In genomic region chr1:229897540-229897939, GRCh38 we compare ENCODE assay signal across 23 cellular contexts.
"Had no signal": no experiment of that assay in that cellular context is flagged by ENCODE, and none has a peak within 500 bp of the region (broad histone marks: within the 10 kb centered on the region; RNA-seq: fewer than 3 reads in every experiment).

No MANE protein-coding gene starts in this region.

- H3K9me3 ChIP-seq: sigmoid colon, uterus had no signal

- H3K4me1 ChIP-seq: sigmoid colon, tibial nerve, uterus had no signal

- H3K4me3 ChIP-seq: sigmoid colon, tibial nerve, uterus had no signal

- H3K27me3 ChIP-seq: brain microvascular endothelial cell, sigmoid colon, tibial nerve, uterus had no signal

- ATAC-seq: activated CD8-positive, alpha-beta T cell treated with anti-CD3 and anti-CD28 coated beads, Interleukin-2, amount 10 ng/mL, durations not matched to agents 7 days and 5 days; activated T-cell treated with anti-CD3 and anti-CD28 coated beads, Interleukin-2, amount 50 U/mL, for 72 hours; stimulated activated effector memory CD8-positive, alpha-beta T cell treated with anti-CD3 and anti-CD28 coated beads, Interleukin-12 subunit alpha, Interleukin-12 subunit beta, amount 100 ng/mL, for 72 hours; T-helper 17 cell; WTC11 had no signal

- DNase-seq: activated CD4-positive, alpha-beta T cell treated with anti-CD3 and anti-CD28 coated beads for 48 hours; activated CD8-positive, alpha-beta memory T cell treated with anti-CD3 and anti-CD28 coated beads, Interleukin-2, amount 50 U/mL, for 48 hours; activated CD8-positive, alpha-beta T cell treated with anti-CD3 and anti-CD28 coated beads, Interleukin-2, amount 10 ng/mL, durations not matched to agents 7 days and 5 days; activated gamma-delta T cell treated with Interleukin-2 at 50 U/mL for 16 hours; activated T-cell treated with anti-CD3 and anti-CD28 coated beads, Interleukin-2, amount 50 U/mL, for 72 hours; amniotic stem cell; brain microvascular endothelial cell; cortex of kidney; effector CD4-positive, alpha-beta T cell; foreskin fibroblast; glutamatergic neuron; kidney glomerular epithelial cell; sigmoid colon; stimulated activated CD4-positive, alpha-beta T cell treated with anti-CD3 and anti-CD28 coated beads, Interleukin-12 subunit alpha, Interleukin-12 subunit beta, amount 100 ng/mL, for 4 hours; stimulated activated CD4-positive, alpha-beta T cell treated with anti-CD3 and anti-CD28 coated beads, Interleukin-2, amount 100 ng/mL, for 24 hours; T-helper 17 cell; uterus had no signal

- H3K27ac ChIP-seq: brain microvascular endothelial cell, sigmoid colon, tibial nerve, uterus had no signal

- H3K36me3 ChIP-seq: brain microvascular endothelial cell, sigmoid colon, tibial nerve, uterus had no signal

- H3K4me3 Mint-ChIP-seq: activated CD8-positive, alpha-beta T cell treated with anti-CD3 and anti-CD28 coated beads, Interleukin-2, amount 10 ng/mL, durations not matched to agents 7 days and 5 days; activated naive CD8-positive, alpha-beta T cell; activated T-cell treated with anti-CD3 and anti-CD28 coated beads, Interleukin-2, amount 50 U/mL, for 72 hours; central memory CD8-positive, alpha-beta T cell; neural crest cell; stimulated activated effector memory CD8-positive, alpha-beta T cell treated with anti-CD3 and anti-CD28 coated beads, Interleukin-12 subunit alpha, Interleukin-12 subunit beta, amount 100 ng/mL, for 72 hours; T-helper 17 cell; WTC11 had no signal

- H3K36me3 Mint-ChIP-seq: activated naive CD8-positive, alpha-beta T cell; stimulated activated effector memory CD8-positive, alpha-beta T cell treated with anti-CD3 and anti-CD28 coated beads, Interleukin-12 subunit alpha, Interleukin-12 subunit beta, amount 100 ng/mL, for 72 hours; WTC11 had no signal

- H3K4me1 Mint-ChIP-seq: central memory CD8-positive, alpha-beta T cell; neural crest cell; stimulated activated effector memory CD8-positive, alpha-beta T cell treated with anti-CD3 and anti-CD28 coated beads, Interleukin-12 subunit alpha, Interleukin-12 subunit beta, amount 100 ng/mL, for 72 hours; T-helper 17 cell had no signal

- H3K9me3 Mint-ChIP-seq: central memory CD8-positive, alpha-beta T cell had no signal

- H3K27ac Mint-ChIP-seq: activated CD8-positive, alpha-beta T cell treated with anti-CD3 and anti-CD28 coated beads, Interleukin-2, amount 10 ng/mL, durations not matched to agents 7 days and 5 days; activated naive CD8-positive, alpha-beta T cell; activated T-cell treated with anti-CD3 and anti-CD28 coated beads, Interleukin-2, amount 50 U/mL, for 72 hours; stimulated activated effector memory CD8-positive, alpha-beta T cell treated with anti-CD3 and anti-CD28 coated beads, Interleukin-12 subunit alpha, Interleukin-12 subunit beta, amount 100 ng/mL, for 72 hours; T-helper 17 cell; WTC11 had no signal
